In genomic region chr3:112685435-112685834, GRCh38 we compare ENCODE assay signal across 1 cellular context.
TF ChIP-seq lines count a peak whose summit lies in the region.

No MANE protein-coding gene starts in this region.

TF ChIP-seq in H1, 55 proteins besides CTCF, POLR2A, EP300 and RAD21:
- no peak for TF ChIP-seq SIX5 (IDR thresholded peaks at IDR 0.05; ENCODE audit: low read depth, low read length)
- no peak for TF ChIP-seq CHD7 (IDR thresholded peaks at IDR 0.05; ENCODE audit: insufficient replicate concordance, low read length)
- no peak for TF ChIP-seq POU5F1 (IDR thresholded peaks at IDR 0.05; ENCODE audit: low read depth, low read length)
- no peak for TF ChIP-seq SIRT6 (IDR thresholded peaks at IDR 0.05; ENCODE audit: low read length)
- no peak for TF ChIP-seq TAF1 (IDR thresholded peaks at IDR 0.05; ENCODE audit: low read depth, low read length)
- no peak for TF ChIP-seq CBX8 (IDR thresholded peaks at IDR 0.05; ENCODE audit: borderline replicate concordance, low read depth, low read length)
- no peak for TF ChIP-seq HDAC2 (IDR thresholded peaks at IDR 0.05; ENCODE audit: borderline replicate concordance in 1 of 2, low read depth in 2 of 2, low read length in 2 of 2)
- no peak for TF ChIP-seq PHF8 (conservative IDR thresholded peaks at IDR 0.05; ENCODE audit: low read depth, low read length)
- TF ChIP-seq ASH2L (IDR thresholded peaks at IDR 0.05; ENCODE audit: low read length) = no peak
TF ChIP-seq in H1: peak in this region for 0.
